15 cellular contexts compared by ENCODE assay signal in the genomic region with DNA sequence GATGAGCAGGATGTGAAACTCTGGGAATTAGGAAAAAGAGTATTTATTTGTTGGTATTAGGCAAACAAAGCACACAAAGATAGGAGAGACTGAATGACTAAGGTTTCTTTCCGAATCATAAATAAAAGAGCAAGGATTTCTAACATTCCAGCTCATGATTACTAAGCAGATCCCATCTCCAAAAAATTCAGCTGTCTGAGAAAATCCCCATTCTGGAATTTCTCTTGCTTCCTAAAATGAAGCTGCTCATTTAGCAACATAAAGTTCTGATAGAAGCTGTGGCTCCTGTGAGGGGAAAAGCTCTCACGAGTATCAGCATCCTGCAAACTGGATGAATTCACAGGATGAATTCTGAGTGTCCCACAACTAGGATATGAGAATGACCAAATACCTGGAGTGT. TPM values are rescaled to one million over a fixed set of nuclear protein-coding genes. Genes with fewer than 3 reads are reported as not detected.
DNase-seq lines count a peak whose midpoint lies in the region; ATAC-seq and TF ChIP-seq lines count a peak whose summit lies in the region.
"Had no signal": no experiment of that assay in that cellular context is flagged by ENCODE, and none has a peak within 500 bp of the region (broad histone marks: within the 10 kb centered on the region; RNA-seq: fewer than 3 reads in every experiment).

No MANE protein-coding gene starts in this region.

- no peak overlapping the region for H3K4ac ChIP-seq in mesenchymal stem cell (ENCODE audit: low read depth in 1 of 2, low read length in 2 of 2)

- no peak for TF ChIP-seq POLR2A in right lobe of liver (IDR thresholded peaks at IDR 0.05)

- in situ Hi-C loops in brain microvascular endothelial cell (cut with HindIII; ENCODE audit: low pct_ligation_motif_present, low sequenced_read_pairs): no loop called here

- H3K36me3 ChIP-seq in brain microvascular endothelial cell (replicated peaks) (peaks cover 13% of the 10 kb centered on the region), mesenchymal stem cell (ENCODE audit: control insufficient read depth in 1 of 2, insufficient read depth in 2 of 2, low read depth in 1 of 2, low read length in 2 of 2) (peaks cover 19 to 69% of the 10 kb centered on the region in 2 experiments), right lobe of liver (peaks cover 2 to 40% (median 4%) of the 10 kb centered on the region in 4 donors), upper lobe of right lung (peaks cover 45% of the 10 kb centered on the region)

- H2BK5ac ChIP-seq in mesenchymal stem cell (ENCODE audit: low read depth, low read length, poor library complexity, severe bottlenecking): no peak overlapping the region

- DNase-seq in AG08396 (ENCODE audit: low spot score) (peak; percentile 63), HS-27A (ENCODE audit: low read depth) (peak; percentile 36), brain microvascular endothelial cell (no peak), mesenchymal stem cell (peak; percentile 51), right lobe of liver (no peak), upper lobe of right lung (no peak), T-helper 9 cell (no peak), hippocampal formation (lab: John Stamatoyannopoulos, UW) (no peak)
- DNase-seq: activated T-cell treated with anti-CD3 and anti-CD28 coated beads, Interleukin-2, amount 50 U/mL, for 72 hours; CD8-positive, alpha-beta memory T cell; mucosa of descending colon; NCI-H2171 treated with DMSO at 0.1 percent for 48 hours; stimulated activated CD4-positive, alpha-beta T cell treated with anti-CD3 and anti-CD28 coated beads, Interleukin-4, amount 100 ng/mL, for 1 hour; stimulated activated naive CD4-positive, alpha-beta T cell; SW 1271 had no signal

- peak overlapping the region; percentile 54 for H2AK5ac ChIP-seq in mesenchymal stem cell (ENCODE audit: low read length, severe bottlenecking)

- no peak overlapping the region for H2BK12ac ChIP-seq in mesenchymal stem cell (ENCODE audit: low read length in 2 of 2)

- H3K9me3 ChIP-seq in mesenchymal stem cell (ENCODE audit: control insufficient read depth, low read length) (no peaks in the 10 kb centered on the region), right lobe of liver (no peaks in the 10 kb centered on the region), upper lobe of right lung (no peaks in the 10 kb centered on the region)
- H3K9me3 ChIP-seq: mucosa of descending colon had no signal

- TF ChIP-seq CTCF in brain microvascular endothelial cell (IDR thresholded peaks at IDR 0.05; ENCODE audit: low read depth, low read length, missing control alignments): no peak
- TF ChIP-seq CTCF in right lobe of liver (IDR thresholded peaks at IDR 0.05): no peak
- no peak for TF ChIP-seq CTCF in upper lobe of right lung (IDR thresholded peaks at IDR 0.05)

- peak overlapping the region; percentile 82 for H3K9ac ChIP-seq in mesenchymal stem cell (ENCODE audit: low read length)

- H3K27me3 ChIP-seq in brain microvascular endothelial cell (replicated peaks) (no peaks in the 10 kb centered on the region), mesenchymal stem cell (ENCODE audit: control insufficient read depth in 1 of 2, insufficient read depth in 1 of 2, low read length in 2 of 2) (no peaks in the 10 kb centered on the region), right lobe of liver (no peaks in the 10 kb centered on the region), upper lobe of right lung (no peaks in the 10 kb centered on the region)

- intact Hi-C loops in right lobe of liver (cut with DNase I): no loop called here
- intact Hi-C loops in upper lobe of right lung (cut with DNase I): no loop called here

- no peak for ATAC-seq in right lobe of liver
- ATAC-seq in upper lobe of right lung: no peak
- ATAC-seq: activated T-cell treated with anti-CD3 and anti-CD28 coated beads, Interleukin-2, amount 50 U/mL, for 72 hours; mucosa of descending colon had no signal

- H3K14ac ChIP-seq in mesenchymal stem cell (ENCODE audit: low read length in 2 of 2): no peak overlapping the region

- no peak overlapping the region for H2BK15ac ChIP-seq in mesenchymal stem cell (ENCODE audit: low read depth, poor library complexity, severe bottlenecking)

- no peak overlapping the region for H3K4me2 ChIP-seq in mesenchymal stem cell (ENCODE audit: low read length, poor library complexity, severe bottlenecking)

- 21% methylated on average over 2 of the region's 2 CpGs for WGBS in mesenchymal stem cell
- WGBS in right lobe of liver (ENCODE audit: insufficient coverage, low coverage, low lambda C conversion rate, missing lambda C conversion rate): 64% methylated on average over 2 of the region's 2 CpGs

- peaks cover 11% of the 10 kb centered on the region for H3K79me1 ChIP-seq in mesenchymal stem cell (replicated peaks; ENCODE audit: low read length, poor library complexity, severe bottlenecking)

- H4K91ac ChIP-seq in mesenchymal stem cell (ENCODE audit: low read length): no peak overlapping the region

- no peak overlapping the region for H2BK120ac ChIP-seq in mesenchymal stem cell (ENCODE audit: low read depth, low read length)

- H3K4me3 ChIP-seq in brain microvascular endothelial cell (ENCODE audit: low read depth, low read length): no peak overlapping the region
- H3K4me3 ChIP-seq in mesenchymal stem cell (ENCODE audit: insufficient read depth in 1 of 2, low read depth in 1 of 2, low read length in 2 of 2): no peak overlapping the region
- H3K4me3 ChIP-seq in right lobe of liver: no peak overlapping the region
- no peak overlapping the region for H3K4me3 ChIP-seq in upper lobe of right lung
- H3K4me3 ChIP-seq: mucosa of descending colon had no signal

- no peak overlapping the region for H3K23ac ChIP-seq in mesenchymal stem cell (ENCODE audit: low read length in 2 of 2)

- H3K4me1 ChIP-seq in mesenchymal stem cell (ENCODE audit: control insufficient read depth, insufficient read depth, low read depth, low read length) (peaks cover 3% of the 10 kb centered on the region), right lobe of liver (no peaks in the 10 kb centered on the region), upper lobe of right lung (no peaks in the 10 kb centered on the region)

- no peak overlapping the region for H2AFZ ChIP-seq in mesenchymal stem cell (ENCODE audit: low read depth, low read length)

- H3K18ac ChIP-seq in mesenchymal stem cell (ENCODE audit: low read depth in 1 of 2, low read length in 2 of 2): no peak overlapping the region

- no peak overlapping the region for H4K8ac ChIP-seq in mesenchymal stem cell (ENCODE audit: low read length)

- H3K27ac ChIP-seq in brain microvascular endothelial cell (peak overlapping the region; percentile 14), mesenchymal stem cell (ENCODE audit: low read length, poor library complexity, severe bottlenecking) (peak overlapping the region; percentile 67), right lobe of liver (no peak overlapping the region), upper lobe of right lung (no peak overlapping the region)

RNA-seq across cellular contexts. Expression of gene SH2D5, which starts 6.7 kb away (rescaled TPM):
- 2.1 TPM for polyA plus RNA-seq in mesenchymal stem cell (2013, experiment 1 of 2)
- polyA plus RNA-seq in mesenchymal stem cell (2013, experiment 2 of 2): 2.2 TPM
- total RNA-seq in right lobe of liver: 1 to 10 TPM in 2 of 6 experiments, under 1 TPM in 1, not detected in 3; 0.80 to 1.8 (median 1.4) TPM
- 0.52 TPM for total RNA-seq in upper lobe of right lung
- polyA plus RNA-seq: CD8-positive, alpha-beta memory T cell had no signal

RNA-seq across cellular contexts. Expression of gene KIF17, which starts 21.4 kb away (rescaled TPM):
- 3.7 TPM for polyA plus RNA-seq in mesenchymal stem cell (2013, experiment 1 of 2)
- 3.0 TPM for polyA plus RNA-seq in mesenchymal stem cell (2013, experiment 2 of 2)
- 1 to 10 TPM; 1.0 to 3.2 (median 1.3) TPM for total RNA-seq in right lobe of liver
- 4.6 TPM for total RNA-seq in upper lobe of right lung
- total RNA-seq: activated T-cell treated with anti-CD3 and anti-CD28 coated beads, Interleukin-2, amount 50 U/mL, for 72 hours; CD8-positive, alpha-beta memory T cell had no signal
- polyA plus RNA-seq: CD8-positive, alpha-beta memory T cell had no signal

RNA-seq across cellular contexts. Expression of gene HP1BP3, which starts 47.9 kb away (rescaled TPM):
- polyA plus RNA-seq in mesenchymal stem cell (2013, experiment 1 of 2): 128 TPM
- polyA plus RNA-seq in mesenchymal stem cell (2013, experiment 2 of 2): 128 TPM
- total RNA-seq in right lobe of liver: 10 to 100 TPM; 60.6 to 84.6 (median 70.7) TPM
- total RNA-seq in upper lobe of right lung: 249 TPM

Comparison
In these comparisons a context has a peak if more than half of its experiments do, and no peak if none do; other contexts are left out.
1. DNase-seq: peak in AG08396 (single experiment), HS-27A (single experiment) and mesenchymal stem cell (single experiment); none in brain microvascular endothelial cell (single experiment), right lobe of liver (0 of 3), upper lobe of right lung (single experiment), T-helper 9 cell (single experiment) and hippocampal formation (0 of 2).
2. H3K27ac ChIP-seq: peak in brain microvascular endothelial cell (single experiment) and mesenchymal stem cell (single experiment); none in right lobe of liver (0 of 3) and upper lobe of right lung (single experiment).